ENCODE assay signal across 30 cellular contexts in genomic region chr2:3645745-3646389, GRCh38. TPM values are rescaled to one million over a fixed set of nuclear protein-coding genes. Genes with fewer than 3 reads are reported as not detected.
"Had no signal": no experiment of that assay in that cellular context is flagged by ENCODE, and none has a peak within 500 bp of the region (broad histone marks: within the 10 kb centered on the region; RNA-seq: fewer than 3 reads in every experiment).

No MANE protein-coding gene starts in this region.

- H3K36me3 Mint-ChIP-seq: activated naive CD8-positive, alpha-beta T cell; brain; T-cell had no signal

- H3K27ac Mint-ChIP-seq: activated CD4-positive, alpha-beta memory T cell treated with anti-CD3 and anti-CD28 coated beads, Interleukin-2, amount 10 ng/mL, durations not matched to agents 7 days and 5 days; activated CD4-positive, alpha-beta T cell treated with anti-CD3 and anti-CD28 coated beads for 36 hours; activated naive CD8-positive, alpha-beta T cell; activated T-helper 2 cell treated with anti-CD3 and anti-CD28 coated beads, Interferon-gamma antibody, Interleukin-2, Interleukin-4, amounts not matched to agents 10 μg/mL and 5 μg/mL and 100 μg/mL, durations not matched to agents 14 hours and 24 hours and 36 hours; T-cell had no signal

- H3K4me2 ChIP-seq: KMS-11 had no signal

- H3K9me3 Mint-ChIP-seq: activated CD4-positive, alpha-beta memory T cell treated with anti-CD3 and anti-CD28 coated beads, Interleukin-2, amount 10 ng/mL, durations not matched to agents 7 days and 5 days; activated T-helper 2 cell treated with anti-CD3 and anti-CD28 coated beads, Interferon-gamma antibody, Interleukin-2, Interleukin-4, amounts not matched to agents 10 μg/mL and 5 μg/mL and 100 μg/mL, durations not matched to agents 14 hours and 24 hours and 36 hours; T-cell had no signal

- H3K27me3 Mint-ChIP-seq: activated CD4-positive, alpha-beta memory T cell treated with anti-CD3 and anti-CD28 coated beads, Interleukin-2, amount 10 ng/mL, durations not matched to agents 7 days and 5 days; activated CD4-positive, alpha-beta T cell treated with anti-CD3 and anti-CD28 coated beads for 36 hours; activated naive CD8-positive, alpha-beta T cell; T-cell had no signal

- ATAC-seq: activated CD4-positive, alpha-beta T cell treated with anti-CD3 and anti-CD28 coated beads for 36 hours; Panc1; Right ventricle myocardium inferior; T-cell had no signal

- H3K27ac ChIP-seq: KMS-11, SK-N-MC, VCaP had no signal

- H3K4me3 Mint-ChIP-seq: activated CD4-positive, alpha-beta memory T cell treated with anti-CD3 and anti-CD28 coated beads, Interleukin-2, amount 10 ng/mL, durations not matched to agents 7 days and 5 days; activated CD4-positive, alpha-beta T cell treated with anti-CD3 and anti-CD28 coated beads for 36 hours; activated naive CD8-positive, alpha-beta T cell; brain; T-cell had no signal

- DNase-seq: activated CD4-positive, alpha-beta memory T cell treated with anti-CD3 and anti-CD28 coated beads, Interleukin-2, amount 10 ng/mL, durations not matched to agents 7 days and 5 days; activated CD4-positive, alpha-beta T cell treated with anti-CD3 and anti-CD28 coated beads for 36 hours; activated CD4-positive, alpha-beta T cell treated with anti-CD3 and anti-CD28 coated beads, Interleukin-2, amount 50 U/mL, for 1 hour; activated CD4-positive, CD25-positive, alpha-beta regulatory T cell; activated naive CD4-positive, alpha-beta T cell; activated T-cell treated with anti-CD3 and anti-CD28 coated beads for 4 hours; activated T-cell treated with anti-CD3 and anti-CD28 coated beads, Interleukin-2, amount 50 U/mL, for 48 hours; MV-4-11; NCI-H1105; NCI-H1436; NCI-H2029 treated with DMSO at 0.1 percent for 48 hours; NCI-H510A treated with DMSO at 0.1 percent for 48 hours; NCI-H69; NK-92 treated with Interleukin-12 subunit alpha and Interleukin-12 subunit beta, amount 100 ng/mL, for 24 hours; OCI-M1; RPMI8226; T-cell; T-helper 2 cell; T1000 had no signal

- H3K4me3 ChIP-seq: SK-N-MC had no signal

RNA-seq across cellular contexts. Expression of gene ALLC, which starts 12.1 kb away (rescaled TPM):
- total RNA-seq: activated CD4-positive, alpha-beta memory T cell treated with anti-CD3 and anti-CD28 coated beads, Interleukin-2, amount 10 ng/mL, durations not matched to agents 7 days and 5 days; activated CD4-positive, alpha-beta T cell treated with anti-CD3 and anti-CD28 coated beads for 36 hours; activated CD8-positive, alpha-beta memory T cell treated with anti-CD3 and anti-CD28 coated beads for 36 hours; activated T-helper 2 cell treated with anti-CD3 and anti-CD28 coated beads, Interferon-gamma antibody, Interleukin-2, Interleukin-4, amounts not matched to agents 10 μg/mL and 5 μg/mL and 100 μg/mL, durations not matched to agents 14 hours and 24 hours and 36 hours; astrocyte; MCF 10A; Right ventricle myocardium inferior; T-cell had no signal

RNA-seq across cellular contexts. Expression of gene COLEC11, which starts 51.0 kb away (rescaled TPM):
- total RNA-seq: activated CD4-positive, alpha-beta memory T cell treated with anti-CD3 and anti-CD28 coated beads, Interleukin-2, amount 10 ng/mL, durations not matched to agents 7 days and 5 days; activated T-helper 2 cell treated with anti-CD3 and anti-CD28 coated beads, Interferon-gamma antibody, Interleukin-2, Interleukin-4, amounts not matched to agents 10 μg/mL and 5 μg/mL and 100 μg/mL, durations not matched to agents 14 hours and 24 hours and 36 hours; astrocyte; MCF 10A had no signal

RNA-seq across cellular contexts. Expression of gene DCDC2C, which starts 57.5 kb away (rescaled TPM):
- total RNA-seq: activated CD4-positive, alpha-beta memory T cell treated with anti-CD3 and anti-CD28 coated beads, Interleukin-2, amount 10 ng/mL, durations not matched to agents 7 days and 5 days; activated CD4-positive, alpha-beta T cell treated with anti-CD3 and anti-CD28 coated beads for 36 hours; activated CD8-positive, alpha-beta memory T cell treated with anti-CD3 and anti-CD28 coated beads for 36 hours; activated T-helper 2 cell treated with anti-CD3 and anti-CD28 coated beads, Interferon-gamma antibody, Interleukin-2, Interleukin-4, amounts not matched to agents 10 μg/mL and 5 μg/mL and 100 μg/mL, durations not matched to agents 14 hours and 24 hours and 36 hours; astrocyte; MCF 10A; Right ventricle myocardium inferior; T-cell had no signal
